In the genomic region with DNA sequence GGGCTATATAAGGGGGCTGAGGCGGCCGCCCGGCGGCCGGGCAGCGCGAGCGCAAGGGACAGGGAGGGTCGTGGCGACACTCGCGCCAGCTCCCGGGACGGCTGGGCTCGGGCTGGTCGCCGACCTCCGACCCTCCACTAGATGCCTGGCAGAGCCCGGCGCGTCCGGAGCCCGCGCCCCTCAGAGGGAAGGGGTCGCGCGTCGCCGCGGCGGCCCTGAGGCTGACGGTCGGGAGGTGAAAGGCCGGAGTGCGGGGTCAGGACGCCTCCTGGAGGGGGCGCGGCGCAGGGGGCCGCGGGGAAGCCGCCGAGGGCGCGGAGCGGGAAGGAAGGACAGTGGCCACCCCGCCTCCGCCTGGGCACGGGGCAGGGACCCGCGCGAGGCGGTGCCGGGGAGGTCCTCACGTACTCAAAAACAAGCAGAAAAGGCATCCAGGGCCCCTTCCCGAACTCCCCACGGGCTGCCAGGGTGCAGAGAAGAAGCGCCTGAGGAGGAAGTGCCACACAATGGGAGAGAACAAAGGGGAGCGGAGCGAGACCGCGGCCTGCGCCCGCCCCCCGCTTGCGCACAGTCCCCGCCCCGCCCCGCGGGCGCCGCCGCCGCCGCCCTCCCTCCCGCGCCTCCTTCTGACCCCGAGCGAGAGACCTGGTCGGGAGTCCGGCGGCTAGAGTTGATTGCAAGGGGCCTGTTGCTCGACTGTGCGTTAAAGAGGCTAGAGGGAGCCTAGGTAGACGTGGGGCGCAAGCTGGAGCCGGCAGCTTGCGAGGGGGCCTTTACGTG, we compare ENCODE assay signal across 1 cellular context.
A peak's percentile ranks its signal among the peaks of the same experiment; 100 is the strongest.
TF ChIP-seq lines count a peak whose summit lies in the region.

No MANE protein-coding gene starts in this region.

TF ChIP-seq in A549, 52 proteins besides CTCF, POLR2A, EP300 and RAD21 (continued from another document):
- TF ChIP-seq, protein P1, sequence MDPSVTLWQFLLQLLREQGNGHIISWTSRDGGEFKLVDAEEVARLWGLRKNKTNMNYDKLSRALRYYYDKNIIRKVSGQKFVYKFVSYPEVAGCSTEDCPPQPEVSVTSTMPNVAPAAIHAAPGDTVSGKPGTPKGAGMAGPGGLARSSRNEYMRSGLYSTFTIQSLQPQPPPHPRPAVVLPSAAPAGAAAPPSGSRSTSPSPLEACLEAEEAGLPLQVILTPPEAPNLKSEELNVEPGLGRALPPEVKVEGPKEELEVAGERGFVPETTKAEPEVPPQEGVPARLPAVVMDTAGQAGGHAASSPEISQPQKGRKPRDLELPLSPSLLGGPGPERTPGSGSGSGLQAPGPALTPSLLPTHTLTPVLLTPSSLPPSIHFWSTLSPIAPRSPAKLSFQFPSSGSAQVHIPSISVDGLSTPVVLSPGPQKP (IDR thresholded peaks at IDR 0.05; ENCODE audit: low read depth, low read length) = no peak
- TF ChIP-seq ZNF302 (CRISPR knock-in tag; IDR thresholded peaks at IDR 0.05) (no peak), HMGXB4 (CRISPR knock-in tag; IDR thresholded peaks at IDR 0.05; ENCODE audit: borderline replicate concordance) (peak; percentile 91), ATOH8 (CRISPR knock-in tag; IDR thresholded peaks at IDR 0.05; ENCODE audit: low read depth) (no peak), ZFP36 (IDR thresholded peaks at IDR 0.05; ENCODE audit: borderline replicate concordance, partially characterized antibody) (no peak), CBX2 (IDR thresholded peaks at IDR 0.05; ENCODE audit: borderline replicate concordance, low read depth) (no peak), HEYL (CRISPR knock-in tag; IDR thresholded peaks at IDR 0.05) (no peak), JUNB (IDR thresholded peaks at IDR 0.05) (no peak), RARB (CRISPR knock-in tag; IDR thresholded peaks at IDR 0.05) (no peak), CHD4 (IDR thresholded peaks at IDR 0.05; ENCODE audit: borderline replicate concordance) (no peak), ZC3H11A (IDR thresholded peaks at IDR 0.05) (no peak), SREBF2 (IDR thresholded peaks at IDR 0.05) (no peak), MAZ (IDR thresholded peaks at IDR 0.05; ENCODE audit: borderline replicate concordance, low read depth, low read length) (no peak), NPAS2 (CRISPR knock-in tag; IDR thresholded peaks at IDR 0.05; ENCODE audit: borderline replicate concordance) (no peak), MAX (IDR thresholded peaks at IDR 0.05) (peak; percentile 24; the same call in 1 of the 2 replicates), SMC3 (IDR thresholded peaks at IDR 0.05) (peak; percentile 44), RFX5 (IDR thresholded peaks at IDR 0.05) (0 out of 2 replicates have a peak, but pooled peaks have one; percentile 21)
- TF ChIP-seq, protein P2, sequence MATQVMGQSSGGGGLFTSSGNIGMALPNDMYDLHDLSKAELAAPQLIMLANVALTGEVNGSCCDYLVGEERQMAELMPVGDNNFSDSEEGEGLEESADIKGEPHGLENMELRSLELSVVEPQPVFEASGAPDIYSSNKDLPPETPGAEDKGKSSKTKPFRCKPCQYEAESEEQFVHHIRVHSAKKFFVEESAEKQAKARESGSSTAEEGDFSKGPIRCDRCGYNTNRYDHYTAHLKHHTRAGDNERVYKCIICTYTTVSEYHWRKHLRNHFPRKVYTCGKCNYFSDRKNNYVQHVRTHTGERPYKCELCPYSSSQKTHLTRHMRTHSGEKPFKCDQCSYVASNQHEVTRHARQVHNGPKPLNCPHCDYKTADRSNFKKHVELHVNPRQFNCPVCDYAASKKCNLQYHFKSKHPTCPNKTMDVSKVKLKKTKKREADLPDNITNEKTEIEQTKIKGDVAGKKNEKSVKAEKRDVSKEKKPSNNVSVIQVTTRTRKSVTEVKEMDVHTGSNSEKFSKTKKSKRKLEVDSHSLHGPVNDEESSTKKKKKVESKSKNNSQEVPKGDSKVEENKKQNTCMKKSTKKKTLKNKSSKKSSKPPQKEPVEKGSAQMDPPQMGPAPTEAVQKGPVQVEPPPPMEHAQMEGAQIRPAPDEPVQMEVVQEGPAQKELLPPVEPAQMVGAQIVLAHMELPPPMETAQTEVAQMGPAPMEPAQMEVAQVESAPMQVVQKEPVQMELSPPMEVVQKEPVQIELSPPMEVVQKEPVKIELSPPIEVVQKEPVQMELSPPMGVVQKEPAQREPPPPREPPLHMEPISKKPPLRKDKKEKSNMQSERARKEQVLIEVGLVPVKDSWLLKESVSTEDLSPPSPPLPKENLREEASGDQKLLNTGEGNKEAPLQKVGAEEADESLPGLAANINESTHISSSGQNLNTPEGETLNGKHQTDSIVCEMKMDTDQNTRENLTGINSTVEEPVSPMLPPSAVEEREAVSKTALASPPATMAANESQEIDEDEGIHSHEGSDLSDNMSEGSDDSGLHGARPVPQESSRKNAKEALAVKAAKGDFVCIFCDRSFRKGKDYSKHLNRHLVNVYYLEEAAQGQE (IDR thresholded peaks at IDR 0.05) = peak; percentile 43; the same call in 1 of the 2 replicates
- TF ChIP-seq, protein P3, sequence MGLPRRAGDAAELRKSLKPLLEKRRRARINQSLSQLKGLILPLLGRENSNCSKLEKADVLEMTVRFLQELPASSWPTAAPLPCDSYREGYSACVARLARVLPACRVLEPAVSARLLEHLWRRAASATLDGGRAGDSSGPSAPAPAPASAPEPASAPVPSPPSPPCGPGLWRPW (IDR thresholded peaks at IDR 0.05) = no peak
